In the genomic region with DNA sequence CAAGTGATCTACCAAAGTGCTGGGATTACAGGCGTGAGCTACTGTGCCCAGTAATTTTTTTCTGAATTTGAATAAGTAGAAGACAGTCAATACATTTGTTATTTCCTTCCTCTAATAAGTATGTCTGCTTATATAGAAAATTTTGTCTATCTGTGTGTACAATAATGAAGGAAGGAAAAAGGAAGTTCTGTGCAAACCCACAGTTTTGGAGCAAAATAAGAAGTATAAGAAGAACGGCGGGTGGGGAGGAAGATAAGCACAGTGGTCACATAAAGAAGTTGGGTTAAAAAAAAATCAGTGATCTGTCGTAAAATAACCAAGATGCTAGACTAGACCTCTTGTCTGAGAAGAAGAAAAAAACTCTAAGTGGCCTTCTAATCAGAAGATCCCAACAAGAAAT, we compare ENCODE assay signal across 15 cellular contexts. TPM values are rescaled to one million over a fixed set of nuclear protein-coding genes. Genes with fewer than 3 reads are reported as not detected.
DNase-seq lines count a peak whose midpoint lies in the region; ATAC-seq lines count a peak whose summit lies in the region.
"Had no signal": no experiment of that assay in that cellular context is flagged by ENCODE, and none has a peak within 500 bp of the region (broad histone marks: within the 10 kb centered on the region; RNA-seq: fewer than 3 reads in every experiment).

No MANE protein-coding gene starts in this region.

- H3K4me1 Mint-ChIP-seq in activated CD4-positive, alpha-beta memory T cell treated with anti-CD3 and anti-CD28 coated beads for 36 hours (ENCODE audit: low read depth) = peaks cover 79% of the 10 kb centered on the region
- peaks cover 63% of the 10 kb centered on the region for H3K4me1 Mint-ChIP-seq in activated CD4-positive, alpha-beta memory T cell treated with anti-CD3 and anti-CD28 coated beads, Interleukin-2, amount 10 ng/mL, durations not matched to agents 7 days and 5 days
- H3K4me1 Mint-ChIP-seq in activated T-helper 1 cell treated with anti-CD3 and anti-CD28 coated beads, Interleukin-12 subunit alpha, Interleukin-12 subunit beta, Interleukin-2, Interleukin-4 antibody, amounts not matched to agents 30 ng/mL and 10 ng/mL and 1 ng/mL, durations not matched to agents 14 hours and 24 hours and 36 hours (ENCODE audit: low read depth) = peaks cover 69% of the 10 kb centered on the region
- H3K4me1 Mint-ChIP-seq in natural killer cell treated with Interleukin-12 subunit alpha and Interleukin-12 subunit beta and Interleukin-15 and Interleukin-18, amount 100 ng/mL, for 72 hours (ENCODE audit: low read depth in 2 of 2) = peaks cover 37 to 39% of the 10 kb centered on the region in 2 donors

- H3K27ac ChIP-seq in KOPT-K1 (ENCODE audit: low read depth, low read length, poor library complexity, severe bottlenecking) (peak overlapping the region; percentile 25), SJCRH30 (no peak overlapping the region)

- H3K27me3 Mint-ChIP-seq in activated CD4-positive, alpha-beta memory T cell treated with anti-CD3 and anti-CD28 coated beads for 36 hours = no peaks in the 10 kb centered on the region
- no peaks in the 10 kb centered on the region for H3K27me3 Mint-ChIP-seq in activated CD4-positive, alpha-beta memory T cell treated with anti-CD3 and anti-CD28 coated beads, Interleukin-2, amount 10 ng/mL, durations not matched to agents 7 days and 5 days
- H3K27me3 Mint-ChIP-seq in activated T-helper 1 cell treated with anti-CD3 and anti-CD28 coated beads, Interleukin-12 subunit alpha, Interleukin-12 subunit beta, Interleukin-2, Interleukin-4 antibody, amounts not matched to agents 30 ng/mL and 10 ng/mL and 1 ng/mL, durations not matched to agents 14 hours and 24 hours and 36 hours (ENCODE audit: insufficient read depth) = no peaks in the 10 kb centered on the region
- no peaks in the 10 kb centered on the region for H3K27me3 Mint-ChIP-seq in natural killer cell treated with Interleukin-12 subunit alpha and Interleukin-12 subunit beta and Interleukin-15 and Interleukin-18, amount 100 ng/mL, for 72 hours

- H3K9me3 Mint-ChIP-seq in activated CD4-positive, alpha-beta memory T cell treated with anti-CD3 and anti-CD28 coated beads for 36 hours = no peaks in the 10 kb centered on the region
- H3K9me3 Mint-ChIP-seq in activated CD4-positive, alpha-beta memory T cell treated with anti-CD3 and anti-CD28 coated beads, Interleukin-2, amount 10 ng/mL, durations not matched to agents 7 days and 5 days = no peaks in the 10 kb centered on the region
- H3K9me3 Mint-ChIP-seq in activated T-helper 1 cell treated with anti-CD3 and anti-CD28 coated beads, Interleukin-12 subunit alpha, Interleukin-12 subunit beta, Interleukin-2, Interleukin-4 antibody, amounts not matched to agents 30 ng/mL and 10 ng/mL and 1 ng/mL, durations not matched to agents 14 hours and 24 hours and 36 hours = no peaks in the 10 kb centered on the region
- no peaks in the 10 kb centered on the region for H3K9me3 Mint-ChIP-seq in natural killer cell treated with Interleukin-12 subunit alpha and Interleukin-12 subunit beta and Interleukin-15 and Interleukin-18, amount 100 ng/mL, for 72 hours

- intact Hi-C loops in activated CD4-positive, alpha-beta memory T cell treated with anti-CD3 and anti-CD28 coated beads for 36 hours (cut with micrococcal nuclease) = no loop called here
- intact Hi-C loops in activated T-helper 1 cell treated with anti-CD3 and anti-CD28 coated beads, Interleukin-12 subunit alpha, Interleukin-12 subunit beta, Interleukin-2, Interleukin-4 antibody, amounts not matched to agents 30 ng/mL and 10 ng/mL and 1 ng/mL, durations not matched to agents 14 hours and 24 hours and 36 hours (cut with micrococcal nuclease) = no loop called here

- CTCF ChIA-PET in activated CD4-positive, alpha-beta memory T cell treated with anti-CD3 and anti-CD28 coated beads for 36 hours (lab: Charles Lee) = no interaction called here
- CTCF ChIA-PET in activated CD4-positive, alpha-beta memory T cell treated with anti-CD3 and anti-CD28 coated beads, Interleukin-2, amount 10 ng/mL, durations not matched to agents 7 days and 5 days (lab: Charles Lee) = no interaction called here

- POLR2A ChIA-PET in activated CD4-positive, alpha-beta memory T cell treated with anti-CD3 and anti-CD28 coated beads for 36 hours (lab: Charles Lee) = interaction anchor here (1.5 to 1.9 kb wide), 2 partner anchors 9 to 21 kb away, joined by 4 to 5 read pairs; no protein-coding TSS in a partner anchor
- POLR2A ChIA-PET in activated CD4-positive, alpha-beta memory T cell treated with anti-CD3 and anti-CD28 coated beads, Interleukin-2, amount 10 ng/mL, durations not matched to agents 7 days and 5 days (lab: Charles Lee) = interaction anchor here (1.7 kb wide), 1 partner anchor 61 kb away, joined by 6 read pairs; no protein-coding TSS in a partner anchor

- H3K27ac Mint-ChIP-seq in activated CD4-positive, alpha-beta memory T cell treated with anti-CD3 and anti-CD28 coated beads for 36 hours = no peak overlapping the region
- H3K27ac Mint-ChIP-seq in activated CD4-positive, alpha-beta memory T cell treated with anti-CD3 and anti-CD28 coated beads, Interleukin-2, amount 10 ng/mL, durations not matched to agents 7 days and 5 days = no peak overlapping the region
- H3K27ac Mint-ChIP-seq in activated T-helper 1 cell treated with anti-CD3 and anti-CD28 coated beads, Interleukin-12 subunit alpha, Interleukin-12 subunit beta, Interleukin-2, Interleukin-4 antibody, amounts not matched to agents 30 ng/mL and 10 ng/mL and 1 ng/mL, durations not matched to agents 14 hours and 24 hours and 36 hours = peak overlapping the region; percentile 43
- H3K27ac Mint-ChIP-seq in natural killer cell treated with Interleukin-12 subunit alpha and Interleukin-12 subunit beta and Interleukin-15 and Interleukin-18, amount 100 ng/mL, for 72 hours = peak overlapping the region; percentile 24 to 59

- H3K4me3 Mint-ChIP-seq in activated CD4-positive, alpha-beta memory T cell treated with anti-CD3 and anti-CD28 coated beads for 36 hours = peak overlapping the region; percentile 19
- H3K4me3 Mint-ChIP-seq in activated CD4-positive, alpha-beta memory T cell treated with anti-CD3 and anti-CD28 coated beads, Interleukin-2, amount 10 ng/mL, durations not matched to agents 7 days and 5 days = no peak overlapping the region
- H3K4me3 Mint-ChIP-seq in activated T-helper 1 cell treated with anti-CD3 and anti-CD28 coated beads, Interleukin-12 subunit alpha, Interleukin-12 subunit beta, Interleukin-2, Interleukin-4 antibody, amounts not matched to agents 30 ng/mL and 10 ng/mL and 1 ng/mL, durations not matched to agents 14 hours and 24 hours and 36 hours = peak overlapping the region; percentile 24
- peak overlapping the region; percentile 51 for H3K4me3 Mint-ChIP-seq in natural killer cell treated with Interleukin-12 subunit alpha and Interleukin-12 subunit beta and Interleukin-15 and Interleukin-18, amount 100 ng/mL, for 72 hours

- no peak overlapping the region for H3K4me3 ChIP-seq in SJCRH30

- H3K36me3 ChIP-seq in KOPT-K1 (ENCODE audit: insufficient read depth, low read length) (peaks cover 17% of the 10 kb centered on the region; the same call in 1 of the 2 replicates), SJCRH30 (no peaks in the 10 kb centered on the region)

- DNase-seq in activated CD4-positive, alpha-beta memory T cell treated with anti-CD3 and anti-CD28 coated beads for 36 hours = no peak
- DNase-seq in activated CD4-positive, alpha-beta memory T cell treated with anti-CD3 and anti-CD28 coated beads, Interleukin-2, amount 10 ng/mL, durations not matched to agents 7 days and 5 days = no peak
- no peak for DNase-seq in activated T-helper 1 cell treated with anti-CD3 and anti-CD28 coated beads, Interleukin-12 subunit alpha, Interleukin-12 subunit beta, Interleukin-2, Interleukin-4 antibody, amounts not matched to agents 30 ng/mL and 10 ng/mL and 1 ng/mL, durations not matched to agents 14 hours and 24 hours and 36 hours (ENCODE audit: low spot score)
- no peak for DNase-seq in natural killer cell treated with Interleukin-12 subunit alpha and Interleukin-12 subunit beta and Interleukin-15 and Interleukin-18, amount 100 ng/mL, for 72 hours (ENCODE audit: low spot score)
- no peak for DNase-seq in SJCRH30
- no peak for DNase-seq in globus pallidus (ENCODE audit: low spot score)
- no peak for DNase-seq in NAMALWA (ENCODE audit: low spot score)
- DNase-seq: cerebellar nuclear complex, H7, islet precursor cell, NCI-H1694 treated with DMSO at 0.1 percent for 48 hours, NCI-H510A, T-helper 1 cell had no signal

- no peaks in the 10 kb centered on the region for H3K27me3 ChIP-seq in SJCRH30

- H3K4me1 ChIP-seq in SJCRH30 = no peaks in the 10 kb centered on the region

- no peak for ATAC-seq in natural killer cell treated with Interleukin-12 subunit alpha and Interleukin-12 subunit beta and Interleukin-15 and Interleukin-18, amount 100 ng/mL, for 72 hours
- ATAC-seq: Panc1 had no signal

- no peaks in the 10 kb centered on the region for H3K9me3 ChIP-seq in KOPT-K1 (ENCODE audit: insufficient read depth, low read length, poor library complexity, severe bottlenecking)
- no peaks in the 10 kb centered on the region for H3K9me3 ChIP-seq in SJCRH30 (replicated peaks)

- H3K36me3 Mint-ChIP-seq in activated CD4-positive, alpha-beta memory T cell treated with anti-CD3 and anti-CD28 coated beads for 36 hours = peaks cover 4% of the 10 kb centered on the region
- peaks cover 44% of the 10 kb centered on the region for H3K36me3 Mint-ChIP-seq in activated CD4-positive, alpha-beta memory T cell treated with anti-CD3 and anti-CD28 coated beads, Interleukin-2, amount 10 ng/mL, durations not matched to agents 7 days and 5 days (ENCODE audit: low read depth)
- H3K36me3 Mint-ChIP-seq in activated T-helper 1 cell treated with anti-CD3 and anti-CD28 coated beads, Interleukin-12 subunit alpha, Interleukin-12 subunit beta, Interleukin-2, Interleukin-4 antibody, amounts not matched to agents 30 ng/mL and 10 ng/mL and 1 ng/mL, durations not matched to agents 14 hours and 24 hours and 36 hours (ENCODE audit: low read depth) = peaks cover 39% of the 10 kb centered on the region
- H3K36me3 Mint-ChIP-seq in natural killer cell treated with Interleukin-12 subunit alpha and Interleukin-12 subunit beta and Interleukin-15 and Interleukin-18, amount 100 ng/mL, for 72 hours = no peaks in the 10 kb centered on the region

RNA-seq across cellular contexts. Expression of gene MGAT4A, which starts 20.2 kb away (rescaled TPM):
- 10 to 100 TPM; 71.9 to 76.7 TPM for total RNA-seq in activated CD4-positive, alpha-beta memory T cell treated with anti-CD3 and anti-CD28 coated beads for 36 hours
- total RNA-seq in activated CD4-positive, alpha-beta memory T cell treated with anti-CD3 and anti-CD28 coated beads, Interleukin-2, amount 10 ng/mL, durations not matched to agents 7 days and 5 days = 10 to 100 TPM; 69.8 to 80.6 TPM
- 47.0 and 49.7 TPM in 2 replicates for total RNA-seq in activated T-helper 1 cell treated with anti-CD3 and anti-CD28 coated beads, Interleukin-12 subunit alpha, Interleukin-12 subunit beta, Interleukin-2, Interleukin-4 antibody, amounts not matched to agents 30 ng/mL and 10 ng/mL and 1 ng/mL, durations not matched to agents 14 hours and 24 hours and 36 hours
- 10 to 100 TPM; 23.1 to 25.0 TPM for total RNA-seq in natural killer cell treated with Interleukin-12 subunit alpha and Interleukin-12 subunit beta and Interleukin-15 and Interleukin-18, amount 100 ng/mL, for 72 hours
- total RNA-seq in SJCRH30 (2014; rRNA removed; shearing (Covaris generic)) = 0.08 and 0.13 TPM in 2 replicates

Comparison
In these comparisons a context has a peak if more than half of its experiments do, and no peak if none do; other contexts are left out.
1. H3K27ac Mint-ChIP-seq: peak in activated T-helper 1 cell treated with anti-CD3 and anti-CD28 coated beads, Interleukin-12 subunit alpha, Interleukin-12 subunit beta, Interleukin-2, Interleukin-4 antibody, amounts not matched to agents 30 ng/mL and 10 ng/mL and 1 ng/mL, durations not matched to agents 14 hours and 24 hours and 36 hours (single experiment) and natural killer cell treated with Interleukin-12 subunit alpha and Interleukin-12 subunit beta and Interleukin-15 and Interleukin-18, amount 100 ng/mL, for 72 hours (2 of 2); none in activated CD4-positive, alpha-beta memory T cell treated with anti-CD3 and anti-CD28 coated beads for 36 hours (single experiment) and activated CD4-positive, alpha-beta memory T cell treated with anti-CD3 and anti-CD28 coated beads, Interleukin-2, amount 10 ng/mL, durations not matched to agents 7 days and 5 days (single experiment).
2. RNA of gene MGAT4A, which starts 20.2 kb away (total RNA-seq): 69.8 to 80.6 TPM in activated CD4-positive, alpha-beta memory T cell treated with anti-CD3 and anti-CD28 coated beads, Interleukin-2, amount 10 ng/mL, durations not matched to agents 7 days and 5 days, 71.9 to 76.7 TPM in activated CD4-positive, alpha-beta memory T cell treated with anti-CD3 and anti-CD28 coated beads for 36 hours, 47.0 to 49.7 TPM in activated T-helper 1 cell treated with anti-CD3 and anti-CD28 coated beads, Interleukin-12 subunit alpha, Interleukin-12 subunit beta, Interleukin-2, Interleukin-4 antibody, amounts not matched to agents 30 ng/mL and 10 ng/mL and 1 ng/mL, durations not matched to agents 14 hours and 24 hours and 36 hours and 23.1 to 25.0 TPM in natural killer cell treated with Interleukin-12 subunit alpha and Interleukin-12 subunit beta and Interleukin-15 and Interleukin-18, amount 100 ng/mL, for 72 hours; 0.08 to 0.13 TPM in SJCRH30; every median in the first group is over 10 times any median in the second.